Comparison of ENCODE assay signal across 16 cellular contexts in the genomic region with DNA sequence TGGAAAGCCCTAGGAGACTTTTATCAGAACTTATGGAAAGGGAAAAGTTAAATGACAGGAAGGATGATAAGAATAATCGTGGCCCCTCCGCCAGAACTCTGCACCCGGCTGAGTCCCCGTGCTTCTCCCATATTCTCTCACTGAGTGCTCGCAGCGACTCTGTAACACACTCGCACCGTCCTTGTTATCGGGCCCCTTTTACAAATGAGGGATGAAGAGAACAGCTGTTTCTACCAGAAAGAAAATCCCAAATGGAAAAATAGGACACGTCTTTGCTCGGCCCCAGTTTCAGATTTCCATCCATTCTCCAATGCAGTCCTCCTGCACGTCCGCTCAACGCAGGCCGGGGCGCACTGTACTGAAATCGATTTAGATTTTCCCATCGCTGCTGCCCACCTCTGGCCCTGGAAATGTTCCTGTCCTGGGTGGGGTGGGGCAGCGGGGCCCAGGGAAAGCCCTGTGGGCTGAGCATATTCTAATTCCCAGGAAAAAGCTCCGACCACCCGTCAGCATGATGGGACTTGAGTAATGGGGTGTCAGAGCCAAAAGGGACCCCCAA.
"Had no signal": no experiment of that assay in that cellular context is flagged by ENCODE, and none has a peak within 500 bp of the region (broad histone marks: within the 10 kb centered on the region; RNA-seq: fewer than 3 reads in every experiment).

No MANE protein-coding gene starts in this region.

- H3K4me1 ChIP-seq: ascending aorta, colonic mucosa, transverse colon had no signal

- H3K36me3 Mint-ChIP-seq: activated naive CD4-positive, alpha-beta T cell treated with anti-CD3 and anti-CD28 coated beads, Interleukin-2, amount 10 ng/mL, durations not matched to agents 7 days and 5 days; natural killer cell treated with Interleukin-12 subunit alpha and Interleukin-12 subunit beta and Interleukin-15 and Interleukin-18, amount 100 ng/mL, for 72 hours; stimulated activated naive B cell treated with anti-CD40 and anti-IgM and Interleukin-4, amounts not matched to agents 10 μg/mL and 1 μg/mL and 100 μg/mL, for 72 hours had no signal

- H3K27ac ChIP-seq: ascending aorta, colonic mucosa, transverse colon, vagina had no signal

- H3K4me3 Mint-ChIP-seq: activated naive CD4-positive, alpha-beta T cell treated with anti-CD3 and anti-CD28 coated beads, Interleukin-2, amount 10 ng/mL, durations not matched to agents 7 days and 5 days; activated T-helper 17 cell treated with anti-CD3 and anti-CD28 coated beads, Interleukin-2, amount 50 U/mL, for 72 hours; natural killer cell treated with Interleukin-12 subunit alpha and Interleukin-12 subunit beta and Interleukin-15 and Interleukin-18, amount 100 ng/mL, for 72 hours; stimulated activated naive B cell treated with anti-CD40 and anti-IgM and Interleukin-4, amounts not matched to agents 10 μg/mL and 1 μg/mL and 100 μg/mL, for 72 hours; T-helper 2 cell treated with Interferon-gamma antibody and Interleukin-4, amounts not matched to agents 5 μg/mL and 100 μg/mL, for 36 hours had no signal

- H3K27ac Mint-ChIP-seq: activated naive CD4-positive, alpha-beta T cell treated with anti-CD3 and anti-CD28 coated beads, Interleukin-2, amount 10 ng/mL, durations not matched to agents 7 days and 5 days; activated T-helper 17 cell treated with anti-CD3 and anti-CD28 coated beads, Interleukin-2, amount 50 U/mL, for 72 hours; natural killer cell treated with Interleukin-12 subunit alpha and Interleukin-12 subunit beta and Interleukin-15 and Interleukin-18, amount 100 ng/mL, for 72 hours; stimulated activated naive B cell treated with anti-CD40 and anti-IgM and Interleukin-4, amounts not matched to agents 10 μg/mL and 1 μg/mL and 100 μg/mL, for 72 hours; T-helper 2 cell treated with Interferon-gamma antibody and Interleukin-4, amounts not matched to agents 5 μg/mL and 100 μg/mL, for 36 hours had no signal

- H3K27me3 ChIP-seq: ascending aorta, colonic mucosa, transverse colon, vagina had no signal

- H3K9me3 ChIP-seq: ascending aorta, colonic mucosa, mucosa of descending colon, transverse colon, vagina had no signal

- DNase-seq: activated naive CD4-positive, alpha-beta T cell treated with anti-CD3 and anti-CD28 coated beads, Interleukin-2, amount 10 ng/mL, durations not matched to agents 7 days and 5 days; activated T-cell treated with anti-CD3 and anti-CD28 coated beads for 4 hours; colonic mucosa; mucosa of descending colon; stimulated activated CD4-positive, alpha-beta T cell treated with anti-CD3 and anti-CD28 coated beads, Interleukin-15, amount 100 ng/mL, for 24 hours; stimulated activated CD4-positive, alpha-beta T cell treated with anti-CD3 and anti-CD28 coated beads, Interleukin-4, amount 100 ng/mL, for 1 hour; stimulated activated naive B cell treated with anti-CD40 and anti-IgM and Interleukin-4, amounts not matched to agents 10 μg/mL and 1 μg/mL and 100 μg/mL, for 72 hours; substantia nigra; transverse colon had no signal

- H3K4me1 Mint-ChIP-seq: activated naive CD4-positive, alpha-beta T cell treated with anti-CD3 and anti-CD28 coated beads, Interleukin-2, amount 10 ng/mL, durations not matched to agents 7 days and 5 days; activated T-helper 17 cell treated with anti-CD3 and anti-CD28 coated beads, Interleukin-2, amount 50 U/mL, for 72 hours had no signal

- H3K4me3 ChIP-seq: ascending aorta, colonic mucosa, mucosa of descending colon, transverse colon, vagina had no signal

- ATAC-seq: activated CD4-positive, CD25-positive, alpha-beta regulatory T cell treated with anti-CD3 and anti-CD28 coated beads, Interleukin-2, amount 50 U/mL, for 24 hours; activated T-helper 17 cell treated with anti-CD3 and anti-CD28 coated beads, Interleukin-2, amount 50 U/mL, for 72 hours; esophagus mucosa; mucosa of descending colon; natural killer cell treated with Interleukin-12 subunit alpha and Interleukin-12 subunit beta and Interleukin-15 and Interleukin-18, amount 100 ng/mL, for 72 hours; stimulated activated naive B cell treated with anti-CD40 and anti-IgM and Interleukin-4, amounts not matched to agents 10 μg/mL and 1 μg/mL and 100 μg/mL, for 72 hours had no signal

- H3K9me3 Mint-ChIP-seq: activated naive CD4-positive, alpha-beta T cell treated with anti-CD3 and anti-CD28 coated beads, Interleukin-2, amount 10 ng/mL, durations not matched to agents 7 days and 5 days; activated T-helper 17 cell treated with anti-CD3 and anti-CD28 coated beads, Interleukin-2, amount 50 U/mL, for 72 hours; natural killer cell treated with Interleukin-12 subunit alpha and Interleukin-12 subunit beta and Interleukin-15 and Interleukin-18, amount 100 ng/mL, for 72 hours; T-helper 2 cell treated with Interferon-gamma antibody and Interleukin-4, amounts not matched to agents 5 μg/mL and 100 μg/mL, for 36 hours had no signal

- H3K36me3 ChIP-seq: ascending aorta, colonic mucosa, transverse colon, vagina had no signal
